16 cellular contexts compared by ENCODE assay signal in the genomic region with DNA sequence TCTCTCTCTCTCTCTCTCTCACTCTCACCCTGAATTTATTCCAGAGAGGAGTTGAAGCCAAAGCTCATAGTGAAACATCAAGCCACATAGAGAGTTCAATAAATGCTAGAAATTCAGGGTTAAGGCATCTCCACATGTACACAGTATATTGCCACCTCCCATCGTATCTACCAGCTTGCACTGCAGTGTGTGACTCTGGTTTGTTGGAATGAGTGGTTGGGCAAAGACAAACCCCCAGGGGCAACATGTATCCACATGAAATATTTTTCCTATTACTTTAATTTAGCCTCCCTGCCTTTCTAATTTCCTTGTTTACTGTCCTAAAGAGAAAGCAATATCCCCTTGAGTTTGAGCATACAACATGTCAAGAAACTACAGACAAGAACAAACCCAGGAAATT.
"Had no signal": no experiment of that assay in that cellular context is flagged by ENCODE, and none has a peak within 500 bp of the region (broad histone marks: within the 10 kb centered on the region; RNA-seq: fewer than 3 reads in every experiment).

No MANE protein-coding gene starts in this region.

- H3K27ac ChIP-seq: esophagus squamous epithelium, left lung, neural progenitor cell, prostate gland, right atrium auricular region, testis had no signal

- H3K4me1 ChIP-seq: esophagus squamous epithelium, left lung, neural progenitor cell, prostate gland, right atrium auricular region, testis had no signal

- DNase-seq: activated CD4-positive, alpha-beta memory T cell treated with anti-CD3 and anti-CD28 coated beads for 36 hours; activated CD4-positive, alpha-beta T cell treated with anti-CD3 and anti-CD28 coated beads for 36 hours; activated gamma-delta T cell treated with Interleukin-2 at 50 U/mL for 16 hours; activated T-cell treated with anti-CD3 and anti-CD28 coated beads for 4 hours; effector CD4-positive, alpha-beta T cell; esophagus squamous epithelium; kidney; left lung; mesendoderm; naive thymus-derived CD4-positive, alpha-beta T cell; stimulated activated CD4-positive, alpha-beta T cell treated with anti-CD3 and anti-CD28 coated beads, Interleukin-2, amount 100 ng/mL, for 24 hours; testis had no signal

- H3K9ac ChIP-seq: neural progenitor cell had no signal

- H3K4me3 ChIP-seq: esophagus squamous epithelium, left lung, neural progenitor cell, prostate gland, right atrium auricular region, testis had no signal

- H2AFZ ChIP-seq: neural progenitor cell had no signal

- H3K27me3 ChIP-seq: esophagus squamous epithelium, left lung, neural progenitor cell, right atrium auricular region, testis had no signal

- ATAC-seq: activated CD4-positive, alpha-beta T cell treated with anti-CD3 and anti-CD28 coated beads for 36 hours; activated naive CD4-positive, alpha-beta T cell treated with anti-CD3 and anti-CD28 coated beads, Interleukin-2, amount 50 U/mL, for 72 hours; left lung; naive thymus-derived CD4-positive, alpha-beta T cell had no signal

- H3K36me3 ChIP-seq: esophagus squamous epithelium, left lung, neural progenitor cell, prostate gland, right atrium auricular region had no signal

- H3K4me2 ChIP-seq: neural progenitor cell had no signal

- H3K9me3 ChIP-seq: esophagus squamous epithelium, prostate gland, right atrium auricular region, testis had no signal
